ENCODE assay signal across 17 cellular contexts in genomic region chr16:48247311-48247710, GRCh38. TPM values are rescaled to one million over a fixed set of nuclear protein-coding genes. Genes with fewer than 3 reads are reported as not detected.
A peak's percentile ranks its signal among the peaks of the same experiment; 100 is the strongest.
DNase-seq lines count a peak whose midpoint lies in the region; ATAC-seq and TF ChIP-seq lines count a peak whose summit lies in the region.
"Had no signal": no experiment of that assay in that cellular context is flagged by ENCODE, and none has a peak within 500 bp of the region (broad histone marks: within the 10 kb centered on the region; RNA-seq: fewer than 3 reads in every experiment).

ABCC11 (minus strand) TSS chr16:48247539; CDS start chr16:48231921, 15,618 bp downstream.

- no peaks in the 10 kb centered on the region for H3K27me3 ChIP-seq in left lung
- H3K27me3 ChIP-seq in thoracic aorta (replicated peaks; ENCODE audit: insufficient read depth), result no peaks in the 10 kb centered on the region
- no peaks in the 10 kb centered on the region for H3K27me3 ChIP-seq in prostate gland (replicated peaks; ENCODE audit: insufficient read depth)
- H3K27me3 ChIP-seq: Peyer's patch, transverse colon had no signal

- no peak for TF ChIP-seq CTCF in left lung (IDR thresholded peaks at IDR 0.05)
- no peak for TF ChIP-seq CTCF in thoracic aorta (IDR thresholded peaks at IDR 0.05)
- no peak for TF ChIP-seq CTCF in prostate gland (IDR thresholded peaks at IDR 0.05)

- H3K27ac ChIP-seq in left lung (no peak within 1 kb of the TSS), thoracic aorta (no peak within 1 kb of the TSS), prostate gland (no peak within 1 kb of the TSS)
- H3K27ac ChIP-seq: Peyer's patch had no signal

- CTCF ChIA-PET in activated CD8-positive, alpha-beta memory T cell treated with anti-CD3 and anti-CD28 coated beads, Interleukin-2, amount 10 ng/mL, durations not matched to agents 7 days and 5 days (lab: Charles Lee), result interaction anchor here (1.0 kb wide), 1 partner anchor 376 kb away, joined by 3 read pairs; no protein-coding TSS in a partner anchor

- H3K4me3 ChIP-seq in left lung, result no peak within 1 kb of the TSS
- H3K4me3 ChIP-seq in thoracic aorta, result peak within 1 kb of the TSS; percentile 99
- no peak within 1 kb of the TSS for H3K4me3 ChIP-seq in prostate gland
- H3K4me3 ChIP-seq: GM23338, mucosa of descending colon, transverse colon had no signal

- peaks cover 42% of the 10 kb centered on the region for H3K4me1 Mint-ChIP-seq in activated CD8-positive, alpha-beta memory T cell treated with anti-CD3 and anti-CD28 coated beads, Interleukin-2, amount 10 ng/mL, durations not matched to agents 7 days and 5 days
- H3K4me1 Mint-ChIP-seq in activated T-helper 2 cell treated with anti-CD3 and anti-CD28 coated beads, Interferon-gamma antibody, Interleukin-2, Interleukin-4, amounts not matched to agents 10 μg/mL and 5 μg/mL and 100 μg/mL, durations not matched to agents 14 hours and 24 hours and 36 hours (ENCODE audit: low read depth), result peaks cover 31% of the 10 kb centered on the region

- intact Hi-C loops in activated T-helper 2 cell treated with anti-CD3 and anti-CD28 coated beads, Interferon-gamma antibody, Interleukin-2, Interleukin-4, amounts not matched to agents 10 μg/mL and 5 μg/mL and 100 μg/mL, durations not matched to agents 14 hours and 24 hours and 36 hours (cut with micrococcal nuclease), result loop anchor here (10.0 kb wide), 1 partner anchor 67 kb away; no protein-coding TSS in a partner anchor
- intact Hi-C loops in left lung (cut with DNase I) (no loop called here), prostate gland (cut with DNase I) (loop anchor here (10.0 kb wide), 2 partner anchors 287 to 377 kb away; no protein-coding TSS in a partner anchor)

- WGBS in prostate gland, result 33% methylated on average over 4 of the region's 4 CpGs

- no peaks in the 10 kb centered on the region for H3K9me3 Mint-ChIP-seq in activated CD8-positive, alpha-beta memory T cell treated with anti-CD3 and anti-CD28 coated beads, Interleukin-2, amount 10 ng/mL, durations not matched to agents 7 days and 5 days (ENCODE audit: low read depth)
- H3K9me3 Mint-ChIP-seq in activated T-helper 2 cell treated with anti-CD3 and anti-CD28 coated beads, Interferon-gamma antibody, Interleukin-2, Interleukin-4, amounts not matched to agents 10 μg/mL and 5 μg/mL and 100 μg/mL, durations not matched to agents 14 hours and 24 hours and 36 hours, result no peaks in the 10 kb centered on the region
- H3K9me3 Mint-ChIP-seq: GM23338 had no signal

- H3K36me3 ChIP-seq in left lung, result peaks cover 0 to 2% of the 10 kb centered on the region in 2 donors
- H3K36me3 ChIP-seq in thoracic aorta, result no peaks in the 10 kb centered on the region
- H3K36me3 ChIP-seq in prostate gland, result no peaks in the 10 kb centered on the region
- H3K36me3 ChIP-seq: transverse colon had no signal

- no peaks in the 10 kb centered on the region for H3K27me3 Mint-ChIP-seq in activated CD8-positive, alpha-beta memory T cell treated with anti-CD3 and anti-CD28 coated beads, Interleukin-2, amount 10 ng/mL, durations not matched to agents 7 days and 5 days
- no peaks in the 10 kb centered on the region for H3K27me3 Mint-ChIP-seq in activated T-helper 2 cell treated with anti-CD3 and anti-CD28 coated beads, Interferon-gamma antibody, Interleukin-2, Interleukin-4, amounts not matched to agents 10 μg/mL and 5 μg/mL and 100 μg/mL, durations not matched to agents 14 hours and 24 hours and 36 hours (ENCODE audit: low read depth)

- H3K27ac Mint-ChIP-seq in activated CD8-positive, alpha-beta memory T cell treated with anti-CD3 and anti-CD28 coated beads, Interleukin-2, amount 10 ng/mL, durations not matched to agents 7 days and 5 days, result peak within 1 kb of the TSS; percentile 58
- H3K27ac Mint-ChIP-seq in activated T-helper 2 cell treated with anti-CD3 and anti-CD28 coated beads, Interferon-gamma antibody, Interleukin-2, Interleukin-4, amounts not matched to agents 10 μg/mL and 5 μg/mL and 100 μg/mL, durations not matched to agents 14 hours and 24 hours and 36 hours, result no peak within 1 kb of the TSS
- H3K27ac Mint-ChIP-seq: GM23338 had no signal

- peak within 1 kb of the TSS; percentile 8 for H3K4me3 Mint-ChIP-seq in activated CD8-positive, alpha-beta memory T cell treated with anti-CD3 and anti-CD28 coated beads, Interleukin-2, amount 10 ng/mL, durations not matched to agents 7 days and 5 days
- H3K4me3 Mint-ChIP-seq in activated T-helper 2 cell treated with anti-CD3 and anti-CD28 coated beads, Interferon-gamma antibody, Interleukin-2, Interleukin-4, amounts not matched to agents 10 μg/mL and 5 μg/mL and 100 μg/mL, durations not matched to agents 14 hours and 24 hours and 36 hours (ENCODE audit: low read depth), result peak within 1 kb of the TSS; percentile 92
- H3K4me3 Mint-ChIP-seq: GM23338 had no signal

- no peak for ATAC-seq in activated CD8-positive, alpha-beta memory T cell treated with anti-CD3 and anti-CD28 coated beads, Interleukin-2, amount 10 ng/mL, durations not matched to agents 7 days and 5 days
- ATAC-seq in left lung (peak; percentile 25), thoracic aorta (ENCODE audit: insufficient number of reproducible peaks, low FRiP score, low read depth) (no peak), HG03025 (IDR thresholded peaks at IDR 0.05; ENCODE audit: low FRiP score, unreplicated experiment) (no peak)
- ATAC-seq: GM23338, mucosa of descending colon had no signal

- H3K4me1 ChIP-seq in left lung (peaks cover 23 to 41% of the 10 kb centered on the region in 2 donors), thoracic aorta (ENCODE audit: control insufficient read depth in 1 of 2, low read depth in 2 of 2) (peaks cover 27 to 31% of the 10 kb centered on the region in 2 donors), prostate gland (replicated peaks) (peaks cover 8% of the 10 kb centered on the region)

- H3K9me3 ChIP-seq in left lung (no peaks in the 10 kb centered on the region), thoracic aorta (no peaks in the 10 kb centered on the region), prostate gland (no peaks in the 10 kb centered on the region)
- H3K9me3 ChIP-seq: mucosa of descending colon, Peyer's patch, transverse colon had no signal

- H3K36me3 Mint-ChIP-seq in activated CD8-positive, alpha-beta memory T cell treated with anti-CD3 and anti-CD28 coated beads, Interleukin-2, amount 10 ng/mL, durations not matched to agents 7 days and 5 days, result peaks cover 2% of the 10 kb centered on the region
- peaks cover 9% of the 10 kb centered on the region for H3K36me3 Mint-ChIP-seq in activated T-helper 2 cell treated with anti-CD3 and anti-CD28 coated beads, Interferon-gamma antibody, Interleukin-2, Interleukin-4, amounts not matched to agents 10 μg/mL and 5 μg/mL and 100 μg/mL, durations not matched to agents 14 hours and 24 hours and 36 hours (ENCODE audit: low read depth)

- no peak for TF ChIP-seq POLR2A in prostate gland (IDR thresholded peaks at IDR 0.05)

- no peak for DNase-seq in activated CD8-positive, alpha-beta memory T cell treated with anti-CD3 and anti-CD28 coated beads, Interleukin-2, amount 10 ng/mL, durations not matched to agents 7 days and 5 days
- no peak for DNase-seq in activated CD8-positive, alpha-beta memory T cell treated with anti-CD3 and anti-CD28 coated beads for 24 hours
- DNase-seq in activated T-helper 2 cell treated with anti-CD3 and anti-CD28 coated beads, Interferon-gamma antibody, Interleukin-2, Interleukin-4, amounts not matched to agents 10 μg/mL and 5 μg/mL and 100 μg/mL, durations not matched to agents 14 hours and 24 hours and 36 hours (ENCODE audit: low spot score), result no peak
- DNase-seq in left lung (no peak), thoracic aorta (ENCODE audit: low spot score) (no peak), HT-29 (ENCODE audit: low spot score) (no peak), prostate gland (ENCODE audit: low spot score) (no peak)
- DNase-seq: DMS79, hippocampal formation, mucosa of descending colon, NCI-H1048, Peyer's patch, transverse colon had no signal

RNA-seq across cellular contexts. Expression of gene ABCC11, which starts in this region (rescaled TPM):
- total RNA-seq in activated CD8-positive, alpha-beta memory T cell treated with anti-CD3 and anti-CD28 coated beads, Interleukin-2, amount 10 ng/mL, durations not matched to agents 7 days and 5 days, result under 1 TPM in 1 of 2 experiments, not detected in 1; 0.19 TPM
- 0.05 and 0.09 TPM in 2 replicates for total RNA-seq in activated T-helper 2 cell treated with anti-CD3 and anti-CD28 coated beads, Interferon-gamma antibody, Interleukin-2, Interleukin-4, amounts not matched to agents 10 μg/mL and 5 μg/mL and 100 μg/mL, durations not matched to agents 14 hours and 24 hours and 36 hours
- total RNA-seq in left lung (under 1 TPM in 1 of 2 donors, not detected in 1; 0.05 TPM), thoracic aorta (not detected), prostate gland (1 to 10 TPM; 1.5 TPM)
- total RNA-seq in HT-29 (2014; rRNA removed; shearing (Covaris generic)), result not detected in 2 replicates
- total RNA-seq: endothelial cell of umbilical vein, GM23338, NCI-H460 had no signal

Comparison
In these comparisons a context has a peak if more than half of its experiments do, and no peak if none do; other contexts are left out.
1. Peak in ATAC-seq in left lung; RNA of the gene not detected or under 1 TPM.
2. intact Hi-C loops: an anchor here in activated T-helper 2 cell treated with anti-CD3 and anti-CD28 coated beads, Interferon-gamma antibody, Interleukin-2, Interleukin-4, amounts not matched to agents 10 μg/mL and 5 μg/mL and 100 μg/mL, durations not matched to agents 14 hours and 24 hours and 36 hours (10.0 kb wide) and prostate gland (10.0 kb wide); none called in left lung.